ENCODE assay signal across 7 cellular contexts in genomic region chr22:38176170-38176741, GRCh38. TPM values are rescaled to one million over a fixed set of nuclear protein-coding genes. Genes with fewer than 3 reads are reported as not detected.
A peak's percentile ranks its signal among the peaks of the same experiment; 100 is the strongest.
DNase-seq lines count a peak whose midpoint lies in the region; ATAC-seq and TF ChIP-seq lines count a peak whose summit lies in the region.

No MANE protein-coding gene starts in this region.

- peak; percentile 37 to 45 for ATAC-seq in natural killer cell treated with Interleukin-12 subunit alpha and Interleukin-12 subunit beta and Interleukin-15 and Interleukin-18, amount 100 ng/mL, for 72 hours
- no peak for ATAC-seq in HG03342 (IDR thresholded peaks at IDR 0.05; ENCODE audit: unreplicated experiment)

- peaks cover 6% of the 10 kb centered on the region for H3K36me3 Mint-ChIP-seq in T-helper 2 cell treated with Interferon-gamma antibody and Interleukin-4, amounts not matched to agents 5 μg/mL and 100 μg/mL, for 36 hours (ENCODE audit: low read depth)
- no peaks in the 10 kb centered on the region for H3K36me3 Mint-ChIP-seq in natural killer cell treated with Interleukin-12 subunit alpha and Interleukin-12 subunit beta and Interleukin-15 and Interleukin-18, amount 100 ng/mL, for 72 hours

- TF ChIP-seq CTCF in GM13977 (IDR thresholded peaks at IDR 0.05; ENCODE audit: extremely low read depth, insufficient read depth, missing control alignments) (peak; percentile 21), dorsolateral prefrontal cortex (IDR thresholded peaks at IDR 0.05 in 54 of 56, conservative IDR thresholded peaks at IDR 0.05 in 2 of 56; ENCODE audit: low read depth in 1 of 56, partially characterized antibody in 56 of 56) (no peak)

- H3K4me3 Mint-ChIP-seq in T-helper 2 cell treated with Interferon-gamma antibody and Interleukin-4, amounts not matched to agents 5 μg/mL and 100 μg/mL, for 36 hours: peak overlapping the region; percentile 18
- peak overlapping the region; percentile 60 for H3K4me3 Mint-ChIP-seq in natural killer cell treated with Interleukin-12 subunit alpha and Interleukin-12 subunit beta and Interleukin-15 and Interleukin-18, amount 100 ng/mL, for 72 hours

- H3K4me3 ChIP-seq in dorsolateral prefrontal cortex: no peak overlapping the region

- no peaks in the 10 kb centered on the region for H3K9me3 Mint-ChIP-seq in T-helper 2 cell treated with Interferon-gamma antibody and Interleukin-4, amounts not matched to agents 5 μg/mL and 100 μg/mL, for 36 hours
- no peaks in the 10 kb centered on the region for H3K9me3 Mint-ChIP-seq in natural killer cell treated with Interleukin-12 subunit alpha and Interleukin-12 subunit beta and Interleukin-15 and Interleukin-18, amount 100 ng/mL, for 72 hours

- H3K27me3 Mint-ChIP-seq in T-helper 2 cell treated with Interferon-gamma antibody and Interleukin-4, amounts not matched to agents 5 μg/mL and 100 μg/mL, for 36 hours (ENCODE audit: low read depth): no peaks in the 10 kb centered on the region
- H3K27me3 Mint-ChIP-seq in natural killer cell treated with Interleukin-12 subunit alpha and Interleukin-12 subunit beta and Interleukin-15 and Interleukin-18, amount 100 ng/mL, for 72 hours: no peaks in the 10 kb centered on the region

- peaks cover 40% of the 10 kb centered on the region for H3K4me1 Mint-ChIP-seq in T-helper 2 cell treated with Interferon-gamma antibody and Interleukin-4, amounts not matched to agents 5 μg/mL and 100 μg/mL, for 36 hours (ENCODE audit: low read depth)
- H3K4me1 Mint-ChIP-seq in natural killer cell treated with Interleukin-12 subunit alpha and Interleukin-12 subunit beta and Interleukin-15 and Interleukin-18, amount 100 ng/mL, for 72 hours (ENCODE audit: low read depth in 2 of 2): peaks cover 74 to 77% of the 10 kb centered on the region in 2 donors

- no peaks in the 10 kb centered on the region for H3K27me3 ChIP-seq in dorsolateral prefrontal cortex

- intact Hi-C loops in dorsolateral prefrontal cortex (cut with DNase I): no loop called here

- in situ Hi-C loops in GM13977 (cut with MboI; ENCODE audit: low pct_unique_long_range_greater_than_20kb, low sequenced_read_pairs, unreplicated experiment): no loop called here

- peak overlapping the region in 47 of 59 donors; percentile 4 to 98 (median 68) for H3K27ac ChIP-seq in dorsolateral prefrontal cortex

- H3K27ac Mint-ChIP-seq in T-helper 2 cell treated with Interferon-gamma antibody and Interleukin-4, amounts not matched to agents 5 μg/mL and 100 μg/mL, for 36 hours: peak overlapping the region; percentile 52
- H3K27ac Mint-ChIP-seq in natural killer cell treated with Interleukin-12 subunit alpha and Interleukin-12 subunit beta and Interleukin-15 and Interleukin-18, amount 100 ng/mL, for 72 hours: peak overlapping the region; percentile 74 to 96

- DNase-seq in GM13977 (ENCODE audit: low spot score) (peak; percentile 51), dorsolateral prefrontal cortex (peak in 1 of 10 donors; percentile 50), NCI-H226 (no peak)
- DNase-seq in T-helper 2 cell treated with Interferon-gamma antibody and Interleukin-4, amounts not matched to agents 5 μg/mL and 100 μg/mL, for 36 hours (ENCODE audit: low spot score): peak; percentile 17
- peak; percentile 78 for DNase-seq in natural killer cell treated with Interleukin-12 subunit alpha and Interleukin-12 subunit beta and Interleukin-15 and Interleukin-18, amount 100 ng/mL, for 72 hours (ENCODE audit: low spot score)
- DNase-seq in stimulated activated CD4-positive, alpha-beta T cell treated with anti-CD3 and anti-CD28 coated beads, Interleukin-12 subunit alpha, Interleukin-12 subunit beta, amount 100 ng/mL, for 4 hours: no peak

RNA-seq across cellular contexts. Expression of gene PLA2G6, which starts 5.4 kb away (rescaled TPM):
- total RNA-seq in dorsolateral prefrontal cortex: 100 to 1,000 TPM in 17 of 120 experiments, 10 to 100 TPM in 103; 45.0 to 160 (median 76.4) TPM
- 10 to 100 TPM; 24.5 to 40.1 TPM for total RNA-seq in natural killer cell treated with Interleukin-12 subunit alpha and Interleukin-12 subunit beta and Interleukin-15 and Interleukin-18, amount 100 ng/mL, for 72 hours

RNA-seq across cellular contexts. Expression of gene MAFF, which starts 25.5 kb away (rescaled TPM):
- 100 to 1,000 TPM in 1 of 120 experiments, 10 to 100 TPM in 67, 1 to 10 TPM in 52; 3.4 to 113 (median 10.9) TPM for total RNA-seq in dorsolateral prefrontal cortex
- total RNA-seq in natural killer cell treated with Interleukin-12 subunit alpha and Interleukin-12 subunit beta and Interleukin-15 and Interleukin-18, amount 100 ng/mL, for 72 hours: 10 to 100 TPM; 19.7 to 43.0 TPM

Comparison
In these comparisons a context has a peak if more than half of its experiments do, and no peak if none do; other contexts are left out.
1. DNase-seq: peak in GM13977 (single experiment), T-helper 2 cell treated with Interferon-gamma antibody and Interleukin-4, amounts not matched to agents 5 μg/mL and 100 μg/mL, for 36 hours (single experiment) and natural killer cell treated with Interleukin-12 subunit alpha and Interleukin-12 subunit beta and Interleukin-15 and Interleukin-18, amount 100 ng/mL, for 72 hours (single experiment); none in stimulated activated CD4-positive, alpha-beta T cell treated with anti-CD3 and anti-CD28 coated beads, Interleukin-12 subunit alpha, Interleukin-12 subunit beta, amount 100 ng/mL, for 4 hours (single experiment) and NCI-H226 (single experiment).